22 cellular contexts compared by ENCODE assay signal in the genomic region with DNA sequence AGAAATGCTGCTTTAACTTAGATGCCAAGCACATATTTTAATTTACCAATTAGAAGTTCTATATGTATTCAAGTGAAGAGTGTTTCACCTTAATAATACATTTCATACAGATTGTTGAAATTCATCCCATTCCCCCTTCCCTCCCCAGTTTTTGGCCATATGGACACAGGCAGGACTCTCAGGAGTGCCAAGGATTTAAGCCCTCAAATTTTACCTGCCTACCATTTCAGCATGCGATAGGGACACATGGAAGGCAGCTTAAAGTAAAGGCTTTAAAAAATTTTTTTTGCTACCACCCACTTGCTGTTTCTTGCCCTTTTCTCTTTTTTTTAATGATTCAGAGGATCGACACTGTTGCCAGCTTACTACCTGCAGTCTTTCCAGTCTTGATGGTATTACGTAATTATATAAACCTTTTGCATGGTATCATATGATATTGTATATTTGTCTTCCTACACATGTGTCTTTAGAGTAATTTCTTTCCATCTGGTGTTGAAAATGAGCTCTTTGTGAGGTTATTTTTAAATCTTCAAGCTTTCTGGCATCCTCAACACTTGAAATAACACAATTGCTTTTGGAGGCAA. TPM values are rescaled to one million over a fixed set of nuclear protein-coding genes. Genes with fewer than 3 reads are reported as not detected.
A peak's percentile ranks its signal among the peaks of the same experiment; 100 is the strongest.
DNase-seq lines count a peak whose midpoint lies in the region; ATAC-seq and TF ChIP-seq lines count a peak whose summit lies in the region.
"Had no signal": no experiment of that assay in that cellular context is flagged by ENCODE, and none has a peak within 500 bp of the region (broad histone marks: within the 10 kb centered on the region; RNA-seq: fewer than 3 reads in every experiment).

No MANE protein-coding gene starts in this region.

- H3K36me3 Mint-ChIP-seq in CD8-positive, alpha-beta memory T cell = peaks cover 0 to 26% (median 4%) of the 10 kb centered on the region in 3 donors
- peaks cover 3% of the 10 kb centered on the region for H3K36me3 Mint-ChIP-seq in effector memory CD8-positive, alpha-beta T cell (ENCODE audit: insufficient read depth)
- H3K36me3 Mint-ChIP-seq: natural killer cell, type B pancreatic cell had no signal

- TF ChIP-seq CTCF in RWPE2 (IDR thresholded peaks at IDR 0.05; ENCODE audit: poor library complexity, severe bottlenecking) = no peak

- CTCF ChIA-PET in CD8-positive, alpha-beta memory T cell (lab: Charles Lee) = interaction anchor here (1.3 kb wide), 1 partner anchor 113 kb away, joined by 3 read pairs; no protein-coding TSS in a partner anchor

- H3K27ac Mint-ChIP-seq in CD8-positive, alpha-beta memory T cell = peak overlapping the region in 5 of 8 donors; percentile 5 to 72 (median 48)
- peak overlapping the region; percentile 39 to 76 for H3K27ac Mint-ChIP-seq in effector memory CD8-positive, alpha-beta T cell
- H3K27ac Mint-ChIP-seq: stimulated activated naive B cell treated with anti-CD40 and anti-IgM and Interleukin-4, amounts not matched to agents 10 μg/mL and 1 μg/mL and 100 μg/mL, for 72 hours; type B pancreatic cell had no signal

- POLR2A ChIA-PET in CD8-positive, alpha-beta memory T cell (lab: Charles Lee) = interaction anchor here (0.6 kb wide), 1 partner anchor 36 kb away, joined by 5 read pairs; no protein-coding TSS in a partner anchor

- ATAC-seq in RWPE2 (ENCODE audit: low read depth) (peak; percentile 35; the same call in 1 of the 3 replicates), GM21723 (IDR thresholded peaks at IDR 0.05; ENCODE audit: unreplicated experiment) (no peak)
- no peak for ATAC-seq in effector memory CD8-positive, alpha-beta T cell (replicated peaks)
- ATAC-seq: gastrocnemius medialis; GM12878; natural killer cell; stimulated activated naive B cell treated with anti-CD40 and anti-IgM and Interleukin-4, amounts not matched to agents 10 μg/mL and 1 μg/mL and 100 μg/mL, for 72 hours had no signal

- H3K27ac ChIP-seq in CD8-positive, alpha-beta memory T cell (ENCODE audit: low read depth, low read length) = no peak overlapping the region
- H3K27ac ChIP-seq in RWPE2 (ENCODE audit: poor library complexity, severe bottlenecking) = no peak overlapping the region
- H3K27ac ChIP-seq: BLaER1, gastrocnemius medialis, parathyroid adenoma had no signal

- H3K9me3 ChIP-seq in CD8-positive, alpha-beta memory T cell (ENCODE audit: low read length) = no peaks in the 10 kb centered on the region
- no peaks in the 10 kb centered on the region for H3K9me3 ChIP-seq in RWPE2 (ENCODE audit: severe bottlenecking)
- H3K9me3 ChIP-seq: BLaER1, gastrocnemius medialis, MG63 had no signal

- H3K4me1 ChIP-seq in CD8-positive, alpha-beta memory T cell (ENCODE audit: insufficient read depth, low read length) = peaks cover 78% of the 10 kb centered on the region
- peaks cover under 1% of the 10 kb centered on the region for H3K4me1 ChIP-seq in RWPE2 (ENCODE audit: insufficient read depth, poor library complexity, severe bottlenecking)
- H3K4me1 ChIP-seq: parathyroid adenoma had no signal

- H3K27me3 Mint-ChIP-seq in CD8-positive, alpha-beta memory T cell = no peaks in the 10 kb centered on the region
- no peaks in the 10 kb centered on the region for H3K27me3 Mint-ChIP-seq in effector memory CD8-positive, alpha-beta T cell
- H3K27me3 Mint-ChIP-seq: stimulated activated naive B cell treated with anti-CD40 and anti-IgM and Interleukin-4, amounts not matched to agents 10 μg/mL and 1 μg/mL and 100 μg/mL, for 72 hours; type B pancreatic cell had no signal

- H3K4me3 ChIP-seq in CD8-positive, alpha-beta memory T cell (ENCODE audit: low read length) = no peak overlapping the region
- no peak overlapping the region for H3K4me3 ChIP-seq in RWPE2 (ENCODE audit: severe bottlenecking)
- H3K4me3 ChIP-seq: BLaER1, gastrocnemius medialis, GM12878, MG63 had no signal

- DNase-seq in NCI-H2196 (lab: John Stamatoyannopoulos, UW; ENCODE audit: unreplicated experiment) = peak; percentile 23
- DNase-seq in NCI-H2196 treated with DMSO at 0.1 percent for 48 hours (lab: John Stamatoyannopoulos, UW; ENCODE audit: unreplicated experiment) = no peak
- DNase-seq in CD8-positive, alpha-beta memory T cell = no peak
- DNase-seq in RWPE2 (ENCODE audit: low spot score) = no peak
- DNase-seq in effector memory CD8-positive, alpha-beta T cell = no peak
- DNase-seq in NCI-H1105 treated with DMSO at 0.1 percent for 48 hours (lab: John Stamatoyannopoulos, UW) = no peak
- no peak for DNase-seq in NCI-H345 treated with DMSO at 0.1 percent for 48 hours (lab: John Stamatoyannopoulos, UW; ENCODE audit: unreplicated experiment)
- DNase-seq: DMS153; gastrocnemius medialis; H9; kidney glomerular epithelial cell; mesenchymal stem cell; MG63; natural killer cell; NCI-H1436 treated with DMSO at 0.1 percent for 48 hours; Right ventricle myocardium superior; stimulated activated naive B cell treated with anti-CD40 and anti-IgM and Interleukin-4, amounts not matched to agents 10 μg/mL and 1 μg/mL and 100 μg/mL, for 72 hours had no signal

- no peaks in the 10 kb centered on the region for H3K36me3 ChIP-seq in CD8-positive, alpha-beta memory T cell (ENCODE audit: insufficient read depth, low read length)
- H3K36me3 ChIP-seq in RWPE2 (ENCODE audit: low read depth) = no peaks in the 10 kb centered on the region
- H3K36me3 ChIP-seq: BLaER1, gastrocnemius medialis, MG63 had no signal

- peak overlapping the region in 6 of 7 donors; percentile 1 to 59 (median 38) for H3K4me3 Mint-ChIP-seq in CD8-positive, alpha-beta memory T cell
- peak overlapping the region in 1 of 2 donors; percentile 13 for H3K4me3 Mint-ChIP-seq in effector memory CD8-positive, alpha-beta T cell
- H3K4me3 Mint-ChIP-seq: H9; natural killer cell; stimulated activated naive B cell treated with anti-CD40 and anti-IgM and Interleukin-4, amounts not matched to agents 10 μg/mL and 1 μg/mL and 100 μg/mL, for 72 hours; type B pancreatic cell had no signal

- H3K4me1 Mint-ChIP-seq in CD8-positive, alpha-beta memory T cell = peaks cover 70 to 93% (median 82%) of the 10 kb centered on the region in 3 donors
- H3K4me1 Mint-ChIP-seq in effector memory CD8-positive, alpha-beta T cell (ENCODE audit: low read depth in 2 of 2) = peaks cover 42 to 61% of the 10 kb centered on the region in 2 donors

- H3K27me3 ChIP-seq in CD8-positive, alpha-beta memory T cell (ENCODE audit: insufficient read depth, low read length, poor library complexity, severe bottlenecking) = no peaks in the 10 kb centered on the region
- no peaks in the 10 kb centered on the region for H3K27me3 ChIP-seq in RWPE2 (ENCODE audit: insufficient read depth, poor library complexity, severe bottlenecking)
- H3K27me3 ChIP-seq: BLaER1, gastrocnemius medialis, MG63 had no signal

- no peaks in the 10 kb centered on the region for H3K9me3 Mint-ChIP-seq in CD8-positive, alpha-beta memory T cell
- H3K9me3 Mint-ChIP-seq in effector memory CD8-positive, alpha-beta T cell = no peaks in the 10 kb centered on the region
- H3K9me3 Mint-ChIP-seq: H9; natural killer cell; stimulated activated naive B cell treated with anti-CD40 and anti-IgM and Interleukin-4, amounts not matched to agents 10 μg/mL and 1 μg/mL and 100 μg/mL, for 72 hours; type B pancreatic cell had no signal

RNA-seq across cellular contexts. Expression of a gene that starts 7.0 kb away (rescaled TPM):
- 10 to 100 TPM; 89.9 to 93.6 TPM for total RNA-seq in CD8-positive, alpha-beta memory T cell
- polyA plus RNA-seq in CD8-positive, alpha-beta memory T cell = 96.2 TPM
